ENCODE assay signal across 8 cellular contexts in genomic region chr3:187112934-187113793, GRCh38. TPM values are rescaled to one million over a fixed set of nuclear protein-coding genes. Genes with fewer than 3 reads are reported as not detected.
DNase-seq lines count a peak whose midpoint lies in the region; ATAC-seq, FAIRE-seq and TF ChIP-seq lines count a peak whose summit lies in the region.

No MANE protein-coding gene starts in this region.

- no peak overlapping the region for H3K4me2 ChIP-seq in astrocyte (ENCODE audit: low read length)

- intact Hi-C loops in left lung (cut with DNase I): loop anchor here in 1 of 2 donors (10.0 kb wide), 1 partner anchor 52 kb away; no protein-coding TSS in a partner anchor

- ATAC-seq in left lung: peak; percentile 44
- ATAC-seq in GM18502 (IDR thresholded peaks at IDR 0.05; ENCODE audit: poor library complexity, unreplicated experiment): no peak
- no peak for ATAC-seq in GM19452 (IDR thresholded peaks at IDR 0.05; ENCODE audit: unreplicated experiment)
- ATAC-seq in HG02884 (IDR thresholded peaks at IDR 0.05; ENCODE audit: unreplicated experiment): no peak

- no peak overlapping the region for H3K27ac Mint-ChIP-seq in astrocyte (ENCODE audit: unreplicated experiment)

- H3K27me3 ChIP-seq in astrocyte (ENCODE audit: insufficient read depth, low read length) (no peaks in the 10 kb centered on the region), left lung (no peaks in the 10 kb centered on the region)

- H2AFZ ChIP-seq in astrocyte (ENCODE audit: low read depth, low read length): no peak overlapping the region

- no peaks in the 10 kb centered on the region for H3K9me3 Mint-ChIP-seq in astrocyte (ENCODE audit: unreplicated experiment)

- TF ChIP-seq CTCF in astrocyte (IDR thresholded peaks at IDR 0.05; ENCODE audit: insufficient read depth, low read depth, low read length): peak; percentile 72
- TF ChIP-seq CTCF in left lung (IDR thresholded peaks at IDR 0.05): peak; percentile 42 to 54

- H3K4me3 ChIP-seq in astrocyte (ENCODE audit: insufficient read depth, low read depth, low read length): no peak overlapping the region
- no peak overlapping the region for H3K4me3 ChIP-seq in left lung

- in situ Hi-C loops in KBM-7 (cut with MboI; ENCODE audit: low pct_unique_long_range_greater_than_20kb, low sequenced_read_pairs): no loop called here

- no peak overlapping the region for H3K9ac ChIP-seq in astrocyte (ENCODE audit: low read length)

- H3K9me3 ChIP-seq in astrocyte (ENCODE audit: insufficient read depth, low read depth, low read length): no peaks in the 10 kb centered on the region
- H3K9me3 ChIP-seq in left lung: no peaks in the 10 kb centered on the region

- no peaks in the 10 kb centered on the region for H4K20me1 ChIP-seq in astrocyte (ENCODE audit: insufficient read depth, low read length)

- H3K4me1 Mint-ChIP-seq in astrocyte (ENCODE audit: low read depth, unreplicated experiment): peaks cover 2% of the 10 kb centered on the region

- H3K4me1 ChIP-seq in astrocyte (ENCODE audit: insufficient read depth, low read length) (no peaks in the 10 kb centered on the region), left lung (no peaks in the 10 kb centered on the region)

- H3K36me3 ChIP-seq in astrocyte (ENCODE audit: insufficient read depth, low read length) (no peaks in the 10 kb centered on the region), left lung (no peaks in the 10 kb centered on the region)

- no peaks in the 10 kb centered on the region for H3K79me2 ChIP-seq in astrocyte (ENCODE audit: insufficient read depth, low read length)

- H3K36me3 Mint-ChIP-seq in astrocyte (ENCODE audit: low read depth, unreplicated experiment): no peaks in the 10 kb centered on the region

- peak; percentile 45 for FAIRE-seq in astrocyte (lab: Jason Lieb, UNC)

- H3K27ac ChIP-seq in astrocyte (ENCODE audit: low read depth, low read length) (no peak overlapping the region), left lung (no peak overlapping the region)

- H3K27me3 Mint-ChIP-seq in astrocyte (ENCODE audit: low read depth, unreplicated experiment): peaks cover 6% of the 10 kb centered on the region

- no peak overlapping the region for H3K4me3 Mint-ChIP-seq in astrocyte (ENCODE audit: unreplicated experiment)

- DNase-seq in NCI-H2171 treated with DMSO at 0.1 percent for 48 hours (lab: John Stamatoyannopoulos, UW) (peak; percentile 29), NCI-H2171 (lab: John Stamatoyannopoulos, UW) (no peak), KBM-7 (peak; percentile 74), astrocyte (ENCODE audit: low read depth) (peak; percentile 7), left lung (no peak)

RNA-seq across cellular contexts. Expression of gene RPL39L, which starts 26.1 kb away (rescaled TPM):
- total RNA-seq in astrocyte (6.5 and 7.6 TPM in 2 replicates), left lung (1 to 10 TPM; 7.4 to 8.2 TPM)

Comparison
In these comparisons a context has a peak if more than half of its experiments do, and no peak if none do; other contexts are left out.
1. DNase-seq: peak in NCI-H2171 treated with DMSO at 0.1 percent for 48 hours (single experiment), KBM-7 (single experiment) and astrocyte (single experiment); none in NCI-H2171 (single experiment) and left lung (0 of 2).